Comparison of ENCODE assay signal across 18 cellular contexts in genomic region chr2:130005862-130006261, GRCh38. TPM values are rescaled to one million over a fixed set of nuclear protein-coding genes. Genes with fewer than 3 reads are reported as not detected.
DNase-seq lines count a peak whose midpoint lies in the region; ATAC-seq and TF ChIP-seq lines count a peak whose summit lies in the region.
"Not testable (repeated sequence)": the region's sequence is repeated elsewhere in the genome, so short reads cannot be mapped to it uniquely, and the experiment has no call there.
"Had no signal": no experiment of that assay in that cellular context is flagged by ENCODE, and none has a peak within 500 bp of the region (broad histone marks: within the 10 kb centered on the region; RNA-seq: fewer than 3 reads in every experiment).

No MANE protein-coding gene starts in this region.

- intact Hi-C loops in Right ventricle myocardium superior (cut with DNase I); testis (cut with DNase I; ENCODE audit: low total_unique reads): not testable (repeated sequence)

- not testable (repeated sequence) for TF ChIP-seq POLR2A in testis (IDR thresholded peaks at IDR 0.05)

- not testable (repeated sequence) for TF ChIP-seq CTCF in progenitor cell of endocrine pancreas (IDR thresholded peaks at IDR 0.05; ENCODE audit: unreplicated experiment); testis (IDR thresholded peaks at IDR 0.05)

- H3K27me3 ChIP-seq in testis: not testable (repeated sequence)

- not testable (repeated sequence) for H3K9me3 Mint-ChIP-seq in progenitor cell of endocrine pancreas (ENCODE audit: low read depth)

- peaks cover 75% of the 10 kb centered on the region for H3K27me3 Mint-ChIP-seq in progenitor cell of endocrine pancreas

- not testable (repeated sequence) for H3K36me3 ChIP-seq in ES-I3 (ENCODE audit: insufficient read depth, low read length); testis (ENCODE audit: low read depth, missing control alignments)

- H3K27ac Mint-ChIP-seq in progenitor cell of endocrine pancreas: not testable (repeated sequence)

- H3K27ac ChIP-seq in testis: not testable (repeated sequence)

- peak overlapping the region; percentile 24; the same call in 1 of the 2 replicates for H3K9ac ChIP-seq in ES-I3 (ENCODE audit: low read depth, low read length)

- H3K9me3 ChIP-seq in ES-I3 (ENCODE audit: control insufficient read depth, insufficient read depth, low read length); testis: not testable (repeated sequence)

- H3K4me1 Mint-ChIP-seq in progenitor cell of endocrine pancreas (ENCODE audit: low read depth): not testable (repeated sequence)

- WGBS in testis, 2 donors: 8 to 11% methylated on average over 11 to 21 of the region's 42 CpGs

- DNase-seq in NCI-H2171 (lab: John Stamatoyannopoulos, UW) (peak; percentile 6), ecto neural progenitor cell (ENCODE audit: low spot score) (peak; percentile 68), Right ventricle myocardium superior (peak; percentile 54), iPS-NIHi7 (ENCODE audit: extremely low spot score) (peak; percentile 13), progenitor cell of endocrine pancreas (ENCODE audit: low spot score, unreplicated experiment) (peak; percentile 17), testis (peak; percentile 31)
- DNase-seq in activated CD4-positive, alpha-beta T cell treated with anti-CD3 and anti-CD28 coated beads for 48 hours: peak; percentile 4

- ATAC-seq in Right ventricle myocardium superior (ENCODE audit: poor library complexity): peak; percentile 56

- not testable (repeated sequence) for H3K4me3 Mint-ChIP-seq in progenitor cell of endocrine pancreas (ENCODE audit: low read depth)

- not testable (repeated sequence) for H3K4me3 ChIP-seq in testis

- H3K36me3 Mint-ChIP-seq in progenitor cell of endocrine pancreas (ENCODE audit: insufficient read depth): not testable (repeated sequence)

- not testable (repeated sequence) for H3K4me1 ChIP-seq in ES-I3 (ENCODE audit: insufficient read depth, low read length); testis

RNA-seq across cellular contexts. Expression of gene RAB6C, which starts 26.4 kb away (rescaled TPM):
- total RNA-seq in Right ventricle myocardium superior: 0.22 TPM
- 0.24 TPM in 1 of 2 replicates, not detected in the other for total RNA-seq in progenitor cell of endocrine pancreas
- 1 to 10 TPM; 1.9 to 2.6 TPM for total RNA-seq in testis
- polyA plus RNA-seq in testis (ENCODE audit: insufficient read depth, low read depth, low replicate concordance): 1.6 TPM
- total RNA-seq: activated T-cell treated with anti-CD3 and anti-CD28 coated beads, Interleukin-2, amount 50 U/mL, for 4 hours; B cell; esophagus squamous epithelium; GM12878; GM23248; lower leg skin; naive thymus-derived CD4-positive, alpha-beta T cell; NCI-H460 had no signal
- polyA plus RNA-seq: CD4-positive, alpha-beta memory T cell; GM12878; GM23248; IgD-negative memory B cell had no signal

Comparison
In these comparisons a context has a peak if more than half of its experiments do, and no peak if none do; other contexts are left out.
1. DNase-seq: peak in every context shown above with its lines; median percentile 68 in ecto neural progenitor cell; 54 in Right ventricle myocardium superior; 31 in testis; 17 in progenitor cell of endocrine pancreas; 13 in iPS-NIHi7; 6 in NCI-H2171; 4 in activated CD4-positive, alpha-beta T cell treated with anti-CD3 and anti-CD28 coated beads for 48 hours.